ENCODE assay signal across 1 cellular context in the genomic region with DNA sequence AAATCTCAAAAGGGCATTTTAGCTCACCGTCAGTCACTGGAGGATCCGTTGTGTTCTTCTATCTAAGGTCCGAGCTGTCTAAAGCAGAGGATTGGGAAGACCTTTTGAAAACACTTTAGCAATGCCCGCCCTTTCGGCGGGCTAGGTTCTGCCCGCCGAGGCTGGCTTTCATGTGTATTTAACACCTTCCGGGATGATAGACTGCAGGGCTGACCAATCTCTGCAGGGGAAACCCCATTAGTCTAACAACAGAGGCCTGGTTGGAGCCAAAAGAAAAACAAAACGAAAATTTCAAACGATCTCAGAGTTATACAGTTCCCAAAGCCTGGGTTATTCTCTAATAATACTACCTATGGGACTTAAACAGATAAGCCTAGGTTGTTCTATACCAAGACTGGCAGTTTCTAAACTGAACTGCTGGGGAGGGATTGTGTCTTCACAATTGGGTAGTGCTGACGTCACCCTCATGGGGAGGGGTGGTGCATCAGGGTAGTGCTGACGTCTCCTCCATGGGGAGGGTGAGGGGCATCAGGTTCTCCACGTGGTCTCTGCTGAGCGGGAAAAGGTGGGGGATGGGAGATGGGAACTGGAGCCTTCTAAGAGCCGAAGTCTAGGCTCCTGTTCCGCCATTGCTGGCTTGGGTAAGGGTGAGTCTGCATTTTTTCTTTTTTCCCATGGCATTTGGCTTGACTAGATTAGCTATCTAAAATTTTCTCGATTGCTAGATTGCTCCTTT.
TF ChIP-seq lines count a peak whose summit lies in the region.

No MANE protein-coding gene starts in this region.

TF ChIP-seq in K562, 482 proteins besides CTCF, POLR2A, EP300 and RAD21 (continued from another document):
- TF ChIP-seq, protein P1, sequence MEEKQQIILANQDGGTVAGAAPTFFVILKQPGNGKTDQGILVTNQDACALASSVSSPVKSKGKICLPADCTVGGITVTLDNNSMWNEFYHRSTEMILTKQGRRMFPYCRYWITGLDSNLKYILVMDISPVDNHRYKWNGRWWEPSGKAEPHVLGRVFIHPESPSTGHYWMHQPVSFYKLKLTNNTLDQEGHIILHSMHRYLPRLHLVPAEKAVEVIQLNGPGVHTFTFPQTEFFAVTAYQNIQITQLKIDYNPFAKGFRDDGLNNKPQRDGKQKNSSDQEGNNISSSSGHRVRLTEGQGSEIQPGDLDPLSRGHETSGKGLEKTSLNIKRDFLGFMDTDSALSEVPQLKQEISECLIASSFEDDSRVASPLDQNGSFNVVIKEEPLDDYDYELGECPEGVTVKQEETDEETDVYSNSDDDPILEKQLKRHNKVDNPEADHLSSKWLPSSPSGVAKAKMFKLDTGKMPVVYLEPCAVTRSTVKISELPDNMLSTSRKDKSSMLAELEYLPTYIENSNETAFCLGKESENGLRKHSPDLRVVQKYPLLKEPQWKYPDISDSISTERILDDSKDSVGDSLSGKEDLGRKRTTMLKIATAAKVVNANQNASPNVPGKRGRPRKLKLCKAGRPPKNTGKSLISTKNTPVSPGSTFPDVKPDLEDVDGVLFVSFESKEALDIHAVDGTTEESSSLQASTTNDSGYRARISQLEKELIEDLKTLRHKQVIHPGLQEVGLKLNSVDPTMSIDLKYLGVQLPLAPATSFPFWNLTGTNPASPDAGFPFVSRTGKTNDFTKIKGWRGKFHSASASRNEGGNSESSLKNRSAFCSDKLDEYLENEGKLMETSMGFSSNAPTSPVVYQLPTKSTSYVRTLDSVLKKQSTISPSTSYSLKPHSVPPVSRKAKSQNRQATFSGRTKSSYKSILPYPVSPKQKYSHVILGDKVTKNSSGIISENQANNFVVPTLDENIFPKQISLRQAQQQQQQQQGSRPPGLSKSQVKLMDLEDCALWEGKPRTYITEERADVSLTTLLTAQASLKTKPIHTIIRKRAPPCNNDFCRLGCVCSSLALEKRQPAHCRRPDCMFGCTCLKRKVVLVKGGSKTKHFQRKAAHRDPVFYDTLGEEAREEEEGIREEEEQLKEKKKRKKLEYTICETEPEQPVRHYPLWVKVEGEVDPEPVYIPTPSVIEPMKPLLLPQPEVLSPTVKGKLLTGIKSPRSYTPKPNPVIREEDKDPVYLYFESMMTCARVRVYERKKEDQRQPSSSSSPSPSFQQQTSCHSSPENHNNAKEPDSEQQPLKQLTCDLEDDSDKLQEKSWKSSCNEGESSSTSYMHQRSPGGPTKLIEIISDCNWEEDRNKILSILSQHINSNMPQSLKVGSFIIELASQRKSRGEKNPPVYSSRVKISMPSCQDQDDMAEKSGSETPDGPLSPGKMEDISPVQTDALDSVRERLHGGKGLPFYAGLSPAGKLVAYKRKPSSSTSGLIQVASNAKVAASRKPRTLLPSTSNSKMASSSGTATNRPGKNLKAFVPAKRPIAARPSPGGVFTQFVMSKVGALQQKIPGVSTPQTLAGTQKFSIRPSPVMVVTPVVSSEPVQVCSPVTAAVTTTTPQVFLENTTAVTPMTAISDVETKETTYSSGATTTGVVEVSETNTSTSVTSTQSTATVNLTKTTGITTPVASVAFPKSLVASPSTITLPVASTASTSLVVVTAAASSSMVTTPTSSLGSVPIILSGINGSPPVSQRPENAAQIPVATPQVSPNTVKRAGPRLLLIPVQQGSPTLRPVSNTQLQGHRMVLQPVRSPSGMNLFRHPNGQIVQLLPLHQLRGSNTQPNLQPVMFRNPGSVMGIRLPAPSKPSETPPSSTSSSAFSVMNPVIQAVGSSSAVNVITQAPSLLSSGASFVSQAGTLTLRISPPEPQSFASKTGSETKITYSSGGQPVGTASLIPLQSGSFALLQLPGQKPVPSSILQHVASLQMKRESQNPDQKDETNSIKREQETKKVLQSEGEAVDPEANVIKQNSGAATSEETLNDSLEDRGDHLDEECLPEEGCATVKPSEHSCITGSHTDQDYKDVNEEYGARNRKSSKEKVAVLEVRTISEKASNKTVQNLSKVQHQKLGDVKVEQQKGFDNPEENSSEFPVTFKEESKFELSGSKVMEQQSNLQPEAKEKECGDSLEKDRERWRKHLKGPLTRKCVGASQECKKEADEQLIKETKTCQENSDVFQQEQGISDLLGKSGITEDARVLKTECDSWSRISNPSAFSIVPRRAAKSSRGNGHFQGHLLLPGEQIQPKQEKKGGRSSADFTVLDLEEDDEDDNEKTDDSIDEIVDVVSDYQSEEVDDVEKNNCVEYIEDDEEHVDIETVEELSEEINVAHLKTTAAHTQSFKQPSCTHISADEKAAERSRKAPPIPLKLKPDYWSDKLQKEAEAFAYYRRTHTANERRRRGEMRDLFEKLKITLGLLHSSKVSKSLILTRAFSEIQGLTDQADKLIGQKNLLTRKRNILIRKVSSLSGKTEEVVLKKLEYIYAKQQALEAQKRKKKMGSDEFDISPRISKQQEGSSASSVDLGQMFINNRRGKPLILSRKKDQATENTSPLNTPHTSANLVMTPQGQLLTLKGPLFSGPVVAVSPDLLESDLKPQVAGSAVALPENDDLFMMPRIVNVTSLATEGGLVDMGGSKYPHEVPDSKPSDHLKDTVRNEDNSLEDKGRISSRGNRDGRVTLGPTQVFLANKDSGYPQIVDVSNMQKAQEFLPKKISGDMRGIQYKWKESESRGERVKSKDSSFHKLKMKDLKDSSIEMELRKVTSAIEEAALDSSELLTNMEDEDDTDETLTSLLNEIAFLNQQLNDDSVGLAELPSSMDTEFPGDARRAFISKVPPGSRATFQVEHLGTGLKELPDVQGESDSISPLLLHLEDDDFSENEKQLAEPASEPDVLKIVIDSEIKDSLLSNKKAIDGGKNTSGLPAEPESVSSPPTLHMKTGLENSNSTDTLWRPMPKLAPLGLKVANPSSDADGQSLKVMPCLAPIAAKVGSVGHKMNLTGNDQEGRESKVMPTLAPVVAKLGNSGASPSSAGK (IDR thresholded peaks at IDR 0.05), result peak; percentile 88
- no peak for TF ChIP-seq PPARD (CRISPR knock-in tag; IDR thresholded peaks at IDR 0.05)
- TF ChIP-seq MAFK (IDR thresholded peaks at IDR 0.05; ENCODE audit: low read length), result no peak
- TF ChIP-seq, protein P2, sequence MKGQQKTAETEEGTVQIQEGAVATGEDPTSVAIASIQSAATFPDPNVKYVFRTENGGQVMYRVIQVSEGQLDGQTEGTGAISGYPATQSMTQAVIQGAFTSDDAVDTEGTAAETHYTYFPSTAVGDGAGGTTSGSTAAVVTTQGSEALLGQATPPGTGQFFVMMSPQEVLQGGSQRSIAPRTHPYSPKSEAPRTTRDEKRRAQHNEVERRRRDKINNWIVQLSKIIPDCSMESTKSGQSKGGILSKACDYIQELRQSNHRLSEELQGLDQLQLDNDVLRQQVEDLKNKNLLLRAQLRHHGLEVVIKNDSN (CRISPR knock-in tag; IDR thresholded peaks at IDR 0.05), result peak; percentile 74
- no peak for TF ChIP-seq SAFB2 (IDR thresholded peaks at IDR 0.05; ENCODE audit: borderline replicate concordance, low read depth, low read length, severe bottlenecking)
- TF ChIP-seq, protein P3, sequence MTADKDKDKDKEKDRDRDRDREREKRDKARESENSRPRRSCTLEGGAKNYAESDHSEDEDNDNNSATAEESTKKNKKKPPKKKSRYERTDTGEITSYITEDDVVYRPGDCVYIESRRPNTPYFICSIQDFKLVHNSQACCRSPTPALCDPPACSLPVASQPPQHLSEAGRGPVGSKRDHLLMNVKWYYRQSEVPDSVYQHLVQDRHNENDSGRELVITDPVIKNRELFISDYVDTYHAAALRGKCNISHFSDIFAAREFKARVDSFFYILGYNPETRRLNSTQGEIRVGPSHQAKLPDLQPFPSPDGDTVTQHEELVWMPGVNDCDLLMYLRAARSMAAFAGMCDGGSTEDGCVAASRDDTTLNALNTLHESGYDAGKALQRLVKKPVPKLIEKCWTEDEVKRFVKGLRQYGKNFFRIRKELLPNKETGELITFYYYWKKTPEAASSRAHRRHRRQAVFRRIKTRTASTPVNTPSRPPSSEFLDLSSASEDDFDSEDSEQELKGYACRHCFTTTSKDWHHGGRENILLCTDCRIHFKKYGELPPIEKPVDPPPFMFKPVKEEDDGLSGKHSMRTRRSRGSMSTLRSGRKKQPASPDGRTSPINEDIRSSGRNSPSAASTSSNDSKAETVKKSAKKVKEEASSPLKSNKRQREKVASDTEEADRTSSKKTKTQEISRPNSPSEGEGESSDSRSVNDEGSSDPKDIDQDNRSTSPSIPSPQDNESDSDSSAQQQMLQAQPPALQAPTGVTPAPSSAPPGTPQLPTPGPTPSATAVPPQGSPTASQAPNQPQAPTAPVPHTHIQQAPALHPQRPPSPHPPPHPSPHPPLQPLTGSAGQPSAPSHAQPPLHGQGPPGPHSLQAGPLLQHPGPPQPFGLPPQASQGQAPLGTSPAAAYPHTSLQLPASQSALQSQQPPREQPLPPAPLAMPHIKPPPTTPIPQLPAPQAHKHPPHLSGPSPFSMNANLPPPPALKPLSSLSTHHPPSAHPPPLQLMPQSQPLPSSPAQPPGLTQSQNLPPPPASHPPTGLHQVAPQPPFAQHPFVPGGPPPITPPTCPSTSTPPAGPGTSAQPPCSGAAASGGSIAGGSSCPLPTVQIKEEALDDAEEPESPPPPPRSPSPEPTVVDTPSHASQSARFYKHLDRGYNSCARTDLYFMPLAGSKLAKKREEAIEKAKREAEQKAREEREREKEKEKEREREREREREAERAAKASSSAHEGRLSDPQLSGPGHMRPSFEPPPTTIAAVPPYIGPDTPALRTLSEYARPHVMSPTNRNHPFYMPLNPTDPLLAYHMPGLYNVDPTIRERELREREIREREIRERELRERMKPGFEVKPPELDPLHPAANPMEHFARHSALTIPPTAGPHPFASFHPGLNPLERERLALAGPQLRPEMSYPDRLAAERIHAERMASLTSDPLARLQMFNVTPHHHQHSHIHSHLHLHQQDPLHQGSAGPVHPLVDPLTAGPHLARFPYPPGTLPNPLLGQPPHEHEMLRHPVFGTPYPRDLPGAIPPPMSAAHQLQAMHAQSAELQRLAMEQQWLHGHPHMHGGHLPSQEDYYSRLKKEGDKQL (CRISPR knock-in tag; IDR thresholded peaks at IDR 0.05; ENCODE audit: borderline replicate concordance), result no peak
- TF ChIP-seq, protein P4, sequence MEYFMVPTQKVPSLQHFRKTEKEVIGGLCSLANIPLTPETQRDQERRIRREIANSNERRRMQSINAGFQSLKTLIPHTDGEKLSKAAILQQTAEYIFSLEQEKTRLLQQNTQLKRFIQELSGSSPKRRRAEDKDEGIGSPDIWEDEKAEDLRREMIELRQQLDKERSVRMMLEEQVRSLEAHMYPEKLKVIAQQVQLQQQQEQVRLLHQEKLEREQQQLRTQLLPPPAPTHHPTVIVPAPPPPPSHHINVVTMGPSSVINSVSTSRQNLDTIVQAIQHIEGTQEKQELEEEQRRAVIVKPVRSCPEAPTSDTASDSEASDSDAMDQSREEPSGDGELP (CRISPR knock-in tag; IDR thresholded peaks at IDR 0.05; ENCODE audit: borderline replicate concordance), result peak; percentile 32; the same call in 1 of the 2 replicates
- 0 out of 2 replicates have a peak, but pooled peaks have one; percentile 46 for TF ChIP-seq JUN (IDR thresholded peaks at IDR 0.05; ENCODE audit: borderline replicate concordance, low read depth, low read length)
- TF ChIP-seq JUN (CRISPR knock-in tag; IDR thresholded peaks at IDR 0.05; ENCODE audit: borderline replicate concordance), result no peak
- TF ChIP-seq SRSF1 (IDR thresholded peaks at IDR 0.05; ENCODE audit: low read depth, low read length), result no peak
- TF ChIP-seq, protein P5, sequence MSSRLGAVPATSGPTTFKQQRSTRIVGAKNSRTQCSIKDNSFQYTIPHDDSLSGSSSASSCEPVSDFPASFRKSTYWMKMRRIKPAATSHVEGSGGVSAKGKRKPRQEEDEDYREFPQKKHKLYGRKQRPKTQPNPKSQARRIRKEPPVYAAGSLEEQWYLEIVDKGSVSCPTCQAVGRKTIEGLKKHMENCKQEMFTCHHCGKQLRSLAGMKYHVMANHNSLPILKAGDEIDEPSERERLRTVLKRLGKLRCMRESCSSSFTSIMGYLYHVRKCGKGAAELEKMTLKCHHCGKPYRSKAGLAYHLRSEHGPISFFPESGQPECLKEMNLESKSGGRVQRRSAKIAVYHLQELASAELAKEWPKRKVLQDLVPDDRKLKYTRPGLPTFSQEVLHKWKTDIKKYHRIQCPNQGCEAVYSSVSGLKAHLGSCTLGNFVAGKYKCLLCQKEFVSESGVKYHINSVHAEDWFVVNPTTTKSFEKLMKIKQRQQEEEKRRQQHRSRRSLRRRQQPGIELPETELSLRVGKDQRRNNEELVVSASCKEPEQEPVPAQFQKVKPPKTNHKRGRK (tag; IDR thresholded peaks at IDR 0.05), result no peak
- peak; percentile 86 for TF ChIP-seq L3MBTL2 (IDR thresholded peaks at IDR 0.05)
- TF ChIP-seq CEBPB (tag; IDR thresholded peaks at IDR 0.05), result no peak
- TF ChIP-seq LEF1 (IDR thresholded peaks at IDR 0.05), result no peak
- TF ChIP-seq YY1 (IDR thresholded peaks at IDR 0.05; ENCODE audit: borderline replicate concordance in 1 of 3, control insufficient read depth in 1 of 3, extremely low read depth in 1 of 3, insufficient read depth in 3 of 3, insufficient read length in 1 of 3, insufficient replicate concordance in 2 of 3, low read depth in 1 of 3, low read length in 2 of 3), result peak in 1 of 3 experiments; percentile 25
- TF ChIP-seq, protein P6, sequence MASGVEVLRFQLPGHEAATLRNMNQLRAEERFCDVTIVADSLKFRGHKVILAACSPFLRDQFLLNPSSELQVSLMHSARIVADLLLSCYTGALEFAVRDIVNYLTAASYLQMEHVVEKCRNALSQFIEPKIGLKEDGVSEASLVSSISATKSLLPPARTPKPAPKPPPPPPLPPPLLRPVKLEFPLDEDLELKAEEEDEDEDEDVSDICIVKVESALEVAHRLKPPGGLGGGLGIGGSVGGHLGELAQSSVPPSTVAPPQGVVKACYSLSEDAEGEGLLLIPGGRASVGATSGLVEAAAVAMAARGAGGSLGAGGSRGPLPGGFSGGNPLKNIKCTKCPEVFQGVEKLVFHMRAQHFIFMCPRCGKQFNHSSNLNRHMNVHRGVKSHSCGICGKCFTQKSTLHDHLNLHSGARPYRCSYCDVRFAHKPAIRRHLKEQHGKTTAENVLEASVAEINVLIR (CRISPR knock-in tag; IDR thresholded peaks at IDR 0.05), result no peak
